In the genomic region with DNA sequence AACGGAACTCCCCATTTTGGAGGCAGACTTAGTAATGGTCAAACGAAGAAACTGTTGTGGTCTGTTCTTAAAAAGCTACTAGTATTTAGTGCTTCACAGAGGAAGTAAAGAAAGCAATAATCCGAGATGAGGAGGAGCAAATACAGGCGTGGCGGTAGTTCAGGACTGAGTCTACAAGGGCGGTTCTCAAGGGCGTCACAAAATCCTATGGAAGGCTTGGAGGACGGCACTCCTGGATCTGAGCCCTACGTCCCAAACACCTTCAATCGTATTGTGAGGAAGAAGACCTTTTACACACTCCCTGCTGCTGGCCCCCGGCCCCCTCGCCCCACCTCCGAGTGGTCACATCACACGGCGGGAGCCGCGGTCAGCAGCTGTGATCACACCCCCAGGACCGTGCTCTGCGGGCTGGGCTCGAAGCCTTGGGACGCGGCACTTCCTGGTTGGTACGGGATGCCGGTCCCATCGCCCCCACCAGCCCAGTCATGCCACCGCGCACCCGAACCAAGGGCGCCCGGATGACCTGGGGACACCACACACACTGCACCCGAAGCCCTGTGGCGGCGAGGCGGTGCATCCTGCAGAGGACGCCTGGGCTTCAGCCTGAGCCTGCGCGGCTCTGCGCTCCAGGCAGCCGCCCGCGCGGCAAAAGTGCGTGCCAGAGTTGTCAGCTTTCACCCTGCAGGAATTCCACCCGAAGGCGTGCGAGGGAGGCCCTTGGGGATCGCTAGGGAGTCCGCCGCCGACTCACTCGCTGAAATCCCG, we compare ENCODE assay signal across 8 cellular contexts. TPM values are rescaled to one million over a fixed set of nuclear protein-coding genes. Genes with fewer than 3 reads are reported as not detected.
DNase-seq lines count a peak whose midpoint lies in the region; ATAC-seq, FAIRE-seq and TF ChIP-seq lines count a peak whose summit lies in the region.

No MANE protein-coding gene starts in this region.

- TF ChIP-seq POLR2A in K562 (conservative IDR thresholded peaks at IDR 0.05), result peak; percentile 54

- no peaks in the 10 kb centered on the region for H3K36me3 Mint-ChIP-seq in T-helper 2 cell treated with Interferon-gamma antibody and Interleukin-4, amounts not matched to agents 5 μg/mL and 100 μg/mL, for 36 hours (ENCODE audit: low read depth)

- CTCF ChIA-PET in K562 (lab: Yijun Ruan, JAX; ENCODE audit: low intra/inter-chr PET ratio), result interaction anchor here (0.5 kb wide), 1 partner anchor 785 kb away, joined by 4 read pairs; no protein-coding TSS in a partner anchor

- no peaks in the 10 kb centered on the region for H4K20me1 ChIP-seq in K562 (replicated peaks; ENCODE audit: control insufficient read depth, insufficient read depth, low read length)

- H3K4me1 Mint-ChIP-seq in T-helper 2 cell treated with Interferon-gamma antibody and Interleukin-4, amounts not matched to agents 5 μg/mL and 100 μg/mL, for 36 hours (ENCODE audit: low read depth), result peaks cover 36% of the 10 kb centered on the region

- no peaks in the 10 kb centered on the region for H3K9me1 ChIP-seq in K562 (ENCODE audit: control insufficient read depth, insufficient read depth, low read length)

- peaks cover 58% of the 10 kb centered on the region for H3K79me2 ChIP-seq in K562 (ENCODE audit: control insufficient read depth, insufficient read depth, low read length)

- peak overlapping the region; percentile 74 to 91 for H3K9ac ChIP-seq in K562 (ENCODE audit: insufficient read depth in 1 of 2, low read depth in 2 of 2, low read length in 2 of 2)
- H3K9ac ChIP-seq in iPS-20b (ENCODE audit: low read depth, low read length), result 0 out of 2 replicates have a peak overlapping the region, but pooled peaks have one; percentile 24
- H3K9ac ChIP-seq in skeletal muscle satellite cell (ENCODE audit: low read depth, low read length), result peak overlapping the region; percentile 82

- peak overlapping the region; percentile 15 for H3K4me3 ChIP-seq in GM12864 (ENCODE audit: low read depth, low read length)
- peak overlapping the region; percentile 81 for H3K4me3 ChIP-seq in K562
- H3K4me3 ChIP-seq in iPS-20b (ENCODE audit: low read length), result peak overlapping the region; percentile 74
- H3K4me3 ChIP-seq in skeletal muscle satellite cell (ENCODE audit: low read length), result peak overlapping the region; percentile 81

- peak overlapping the region; percentile 46 for H3K27ac Mint-ChIP-seq in T-helper 2 cell treated with Interferon-gamma antibody and Interleukin-4, amounts not matched to agents 5 μg/mL and 100 μg/mL, for 36 hours

- TF ChIP-seq CTCF in GM12864 (IDR thresholded peaks at IDR 0.05; ENCODE audit: low read depth, low read length, missing control alignments) (no peak), K562 (IDR thresholded peaks at IDR 0.05 in 2 of 3, conservative IDR thresholded peaks at IDR 0.05 in 1 of 3; ENCODE audit: insufficient read depth in 2 of 3, low read depth in 1 of 3, low read length in 3 of 3) (peak in 1 of 3 experiments; percentile 19; a peak in 1 of 6 replicates)

- H3K4me1 ChIP-seq in K562 (replicated peaks in 1 of 2; ENCODE audit: control insufficient read depth in 2 of 2, insufficient read depth in 2 of 2, low read length in 2 of 2) (peaks cover 32 to 56% of the 10 kb centered on the region in 2 experiments), iPS-20b (ENCODE audit: insufficient read depth, low read length) (no peaks in the 10 kb centered on the region), skeletal muscle satellite cell (ENCODE audit: control insufficient read depth, insufficient read depth, low read length) (peaks cover 50% of the 10 kb centered on the region)

- no peaks in the 10 kb centered on the region for H3K9me3 Mint-ChIP-seq in T-helper 2 cell treated with Interferon-gamma antibody and Interleukin-4, amounts not matched to agents 5 μg/mL and 100 μg/mL, for 36 hours

- H3K9me3 ChIP-seq in K562 (replicated peaks; ENCODE audit: control insufficient read depth, insufficient read depth, low read depth, low read length) (no peaks in the 10 kb centered on the region), iPS-20b (ENCODE audit: insufficient read depth, low read depth, low read length) (no peaks in the 10 kb centered on the region), skeletal muscle satellite cell (replicated peaks; ENCODE audit: low read length) (no peaks in the 10 kb centered on the region)

- under 1% methylated on average over 49 of the region's 52 CpGs for WGBS in K562 (ENCODE audit: insufficient coverage, low coverage, missing lambda C conversion rate)

- H3K4me2 ChIP-seq in K562 (ENCODE audit: insufficient read depth, low read length), result peak overlapping the region; percentile 92
- peak overlapping the region; percentile 93 for H3K4me2 ChIP-seq in skeletal muscle satellite cell (ENCODE audit: low read length)

- intact Hi-C loops in K562 (cut with micrococcal nuclease), result loop anchor here (5.0 kb wide), 2 partner anchors 153 to 347 kb away; a partner anchor contains a TSS

- POLR2A ChIA-PET in K562 (lab: Yijun Ruan, JAX), result interaction anchor here (0.7 to 1.3 kb wide), 6 partner anchors 8 to 617 kb away, joined by 3 to 5 read pairs (median 4); no protein-coding TSS in a partner anchor

- H3K36me3 ChIP-seq in K562 (ENCODE audit: control insufficient read depth, insufficient read depth, low read length), result no peaks in the 10 kb centered on the region
- H3K36me3 ChIP-seq in iPS-20b (ENCODE audit: insufficient read depth, low read depth, low read length), result no peaks in the 10 kb centered on the region
- H3K36me3 ChIP-seq in skeletal muscle satellite cell (ENCODE audit: insufficient read depth, low read length), result no peaks in the 10 kb centered on the region

- H3K27ac ChIP-seq in K562 (ENCODE audit: extremely low read depth, low read depth, low read length), result peak overlapping the region; percentile 84
- H3K27ac ChIP-seq in iPS-20b (ENCODE audit: low read length), result no peak overlapping the region

- peaks cover 27% of the 10 kb centered on the region for H3K27me3 Mint-ChIP-seq in T-helper 2 cell treated with Interferon-gamma antibody and Interleukin-4, amounts not matched to agents 5 μg/mL and 100 μg/mL, for 36 hours (ENCODE audit: low read depth)

- TF ChIP-seq RAD21 in K562 (CRISPR knock-in tag; conservative IDR thresholded peaks at IDR 0.05 in 1 of 2, IDR thresholded peaks at IDR 0.05 in 1 of 2), result no peak

- peak overlapping the region; percentile 87 for H3K4me3 Mint-ChIP-seq in T-helper 2 cell treated with Interferon-gamma antibody and Interleukin-4, amounts not matched to agents 5 μg/mL and 100 μg/mL, for 36 hours

- peak; percentile 38 for ATAC-seq in GM21786 (IDR thresholded peaks at IDR 0.05; ENCODE audit: unreplicated experiment)
- peak; percentile 66 for ATAC-seq in K562

- DNase-seq in GM12864 (ENCODE audit: low read depth), result no peak
- DNase-seq in Kasumi-1 (lab: John Stamatoyannopoulos, UW), result peak; percentile 82 to 87
- DNase-seq in T-helper 2 cell treated with Interferon-gamma antibody and Interleukin-4, amounts not matched to agents 5 μg/mL and 100 μg/mL, for 36 hours (ENCODE audit: low spot score), result peak; percentile 63
- DNase-seq in K562 (ENCODE audit: extremely low read depth in 1 of 4, low spot score in 3 of 4), result peak; percentile 36 to 73 (median 55)
- no peak for DNase-seq in NCI-H187 (lab: John Stamatoyannopoulos, UW)

- TF ChIP-seq EP300 in K562 (IDR thresholded peaks at IDR 0.05; ENCODE audit: low read length), result 0 out of 2 replicates have a peak, but pooled peaks have one; percentile 68

- no peaks in the 10 kb centered on the region for H3K27me3 ChIP-seq in K562 (ENCODE audit: control insufficient read depth in 2 of 2, insufficient read depth in 2 of 2, low read length in 2 of 2)
- peaks cover 39% of the 10 kb centered on the region for H3K27me3 ChIP-seq in iPS-20b (ENCODE audit: insufficient read depth, low read length)
- no peaks in the 10 kb centered on the region for H3K27me3 ChIP-seq in skeletal muscle satellite cell (ENCODE audit: control insufficient read depth, insufficient read depth, low read length)

- no TSS peak for BruUV-seq in K562 (replicated peaks; lab: Mats Ljungman, UMichigan)

- in situ Hi-C loops in K562 (cut with MboI), result no loop called here

- peak overlapping the region; percentile 93 for H2AFZ ChIP-seq in K562 (ENCODE audit: low read depth, low read length)

- peak; percentile 71 for FAIRE-seq in K562 (lab: Jason Lieb, UNC)

RNA-seq across cellular contexts. Expression of a gene that starts 0.6 kb away (rescaled TPM):
- total RNA-seq in K562 (2011; cell fraction: chromatin; rRNA removed; ENCODE audit: low replicate concordance), result 32.1 and 98.0 TPM in 2 replicates
- total RNA-seq in K562 (2011; cell fraction: nucleolus; rRNA removed), result 14.3 and 46.8 TPM in 2 replicates
- 49.3 and 80.7 TPM in 2 replicates for total RNA-seq in K562 (2011; cell fraction: nucleoplasm; rRNA removed)
- total RNA-seq in K562 (2014; rRNA removed) (8.4 and 11.6 TPM in 2 replicates), K562 (2014; rRNA removed; fragmentation: Illumina TruSeq; extraction: Trizol) (18.7 and 22.5 TPM in 2 replicates), K562 (2015; rRNA removed; fragmentation: Illumina TruSeq; extraction: Trizol) (16.6 and 17.7 TPM in 2 replicates), K562 (2021) (20.0 and 28.8 TPM in 2 replicates)
- polyA plus RNA-seq in K562 (2011; rRNA removed) (11.7 and 17.9 TPM in 2 replicates), K562 (2014; fragmentation: Illumina TruSeq; extraction: Trizol) (18.6 TPM in 2 replicates), K562 (2014; fragmentation: Nextera tagmentation; extraction: Ambion mirVana) (10 to 100 TPM; 25.3 to 26.1 TPM), K562 (2014; rRNA removed) (11.4 and 16.3 TPM in 2 replicates)
- 5.8 and 10.9 TPM in 2 replicates for polyA plus RNA-seq in K562 (2011; cell fraction: cytosol; rRNA removed)
- polyA plus RNA-seq in K562 (2011; cell fraction: nucleus; rRNA removed), result 15.4 and 17.7 TPM in 2 replicates
- polyA plus RNA-seq in K562 (2012), result 14.2 and 49.0 TPM in 2 replicates
- 27.6 and 30.9 TPM in 2 replicates for polyA minus RNA-seq in K562 (2011; rRNA and poly(A)+ RNA removed)
- 7.2 and 8.4 TPM in 2 replicates for polyA minus RNA-seq in K562 (2011; cell fraction: cytosol; rRNA and poly(A)+ RNA removed)
- polyA minus RNA-seq in K562 (2011; cell fraction: nucleus; rRNA and poly(A)+ RNA removed), result 15.3 and 32.3 TPM in 2 replicates
- 6.8 and 10.7 TPM in 2 replicates for total RNA-seq in skeletal muscle satellite cell (2012; rRNA removed)

RNA-seq across cellular contexts. Expression of a gene that starts 33.5 kb away (rescaled TPM):
- not detected in 2 replicates for total RNA-seq in K562 (2011; cell fraction: chromatin; rRNA removed; ENCODE audit: low replicate concordance)
- total RNA-seq in K562 (2011; cell fraction: nucleolus; rRNA removed), result not detected in 2 replicates
- total RNA-seq in K562 (2011; cell fraction: nucleoplasm; rRNA removed), result not detected in 2 replicates
- total RNA-seq in K562 (2014; rRNA removed) (not detected in 2 replicates), K562 (2014; rRNA removed; fragmentation: Illumina TruSeq; extraction: Trizol) (not detected in 2 replicates), K562 (2015; rRNA removed; fragmentation: Illumina TruSeq; extraction: Trizol) (not detected in 2 replicates), K562 (2021) (not detected in 2 replicates)
- polyA plus RNA-seq in K562 (2011; rRNA removed) (not detected in 2 replicates), K562 (2014; fragmentation: Illumina TruSeq; extraction: Trizol) (not detected in 2 replicates), K562 (2014; fragmentation: Nextera tagmentation; extraction: Ambion mirVana) (not detected), K562 (2014; rRNA removed) (not detected in 2 replicates)
- polyA plus RNA-seq in K562 (2011; cell fraction: cytosol; rRNA removed), result not detected in 2 replicates
- not detected in 2 replicates for polyA plus RNA-seq in K562 (2011; cell fraction: nucleus; rRNA removed)
- not detected in 2 replicates for polyA plus RNA-seq in K562 (2012)
- not detected in 2 replicates for polyA minus RNA-seq in K562 (2011; rRNA and poly(A)+ RNA removed)
- not detected in 2 replicates for polyA minus RNA-seq in K562 (2011; cell fraction: cytosol; rRNA and poly(A)+ RNA removed)
- not detected in 2 replicates for polyA minus RNA-seq in K562 (2011; cell fraction: nucleus; rRNA and poly(A)+ RNA removed)
- total RNA-seq in skeletal muscle satellite cell (2012; rRNA removed), result not detected in 2 replicates

Comparison
In these comparisons a context has a peak if more than half of its experiments do, and no peak if none do; other contexts are left out.
1. DNase-seq: peak in Kasumi-1 (2 of 2), T-helper 2 cell treated with Interferon-gamma antibody and Interleukin-4, amounts not matched to agents 5 μg/mL and 100 μg/mL, for 36 hours (single experiment) and K562 (4 of 4); none in GM12864 (single experiment) and NCI-H187 (0 of 2).
2. H3K4me3 ChIP-seq: peak in every context shown above with its lines; median percentile 81 in K562; 81 in skeletal muscle satellite cell; 74 in iPS-20b; 15 in GM12864.
3. H3K9ac ChIP-seq: peak in every context shown above with its lines; median percentile 82 in K562; 82 in skeletal muscle satellite cell; 24 in iPS-20b.